ENCODE assay signal across 8 cellular contexts in the genomic region with DNA sequence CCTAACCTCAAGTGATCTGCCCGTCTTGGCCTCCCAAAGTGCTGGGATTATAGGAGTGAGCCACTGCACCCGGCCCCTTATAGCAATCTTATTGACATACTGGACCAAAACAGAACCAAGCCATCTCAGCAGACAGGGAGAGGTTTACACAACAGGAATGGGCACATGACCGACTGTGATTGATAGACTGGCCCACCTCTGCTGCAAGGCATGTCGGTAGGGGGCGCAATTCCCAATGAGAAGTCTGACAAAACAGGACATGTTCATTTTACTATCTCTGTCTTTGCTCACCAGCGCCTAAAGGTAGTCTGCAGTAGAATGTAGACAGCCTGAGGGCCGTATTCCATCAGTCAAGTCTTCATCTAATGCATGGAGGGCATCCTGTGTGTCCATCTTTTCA. TPM values are rescaled to one million over a fixed set of nuclear protein-coding genes. Genes with fewer than 3 reads are reported as not detected.
DNase-seq lines count a peak whose midpoint lies in the region; ATAC-seq, FAIRE-seq and TF ChIP-seq lines count a peak whose summit lies in the region.

No MANE protein-coding gene starts in this region.

- no peaks in the 10 kb centered on the region for H3K36me3 Mint-ChIP-seq in natural killer cell
- H3K36me3 Mint-ChIP-seq in natural killer cell treated with Interleukin-12 subunit alpha and Interleukin-12 subunit beta and Interleukin-15 and Interleukin-18, amount 100 ng/mL, for 72 hours = no peaks in the 10 kb centered on the region
- no peaks in the 10 kb centered on the region for H3K36me3 Mint-ChIP-seq in activated CD8-positive, alpha-beta memory T cell treated with anti-CD3 and anti-CD28 coated beads, Interleukin-2, amount 10 ng/mL, durations not matched to agents 7 days and 5 days

- no peaks in the 10 kb centered on the region for H3K9me3 ChIP-seq in pancreas

- H3K27ac ChIP-seq in pancreas = no peak overlapping the region

- TF ChIP-seq CTCF in natural killer cell (IDR thresholded peaks at IDR 0.05) (peak; percentile 19), LNCAP (IDR thresholded peaks at IDR 0.05) (peak; percentile 58), pancreas (IDR thresholded peaks at IDR 0.05) (peak in 2 of 4 donors; percentile 14 to 22)

- DNase-seq in natural killer cell (no peak), iris pigment epithelial cell (ENCODE audit: low read depth) (peak; percentile 32), pancreas (no peak)
- no peak for DNase-seq in natural killer cell treated with Interleukin-12 subunit alpha and Interleukin-12 subunit beta and Interleukin-15 and Interleukin-18, amount 100 ng/mL, for 72 hours (ENCODE audit: low spot score)
- peak; percentile 54 for DNase-seq in activated CD8-positive, alpha-beta memory T cell treated with anti-CD3 and anti-CD28 coated beads, Interleukin-2, amount 10 ng/mL, durations not matched to agents 7 days and 5 days

- ATAC-seq in natural killer cell = no peak
- ATAC-seq in natural killer cell treated with Interleukin-12 subunit alpha and Interleukin-12 subunit beta and Interleukin-15 and Interleukin-18, amount 100 ng/mL, for 72 hours = no peak
- no peak for ATAC-seq in activated CD8-positive, alpha-beta memory T cell treated with anti-CD3 and anti-CD28 coated beads, Interleukin-2, amount 10 ng/mL, durations not matched to agents 7 days and 5 days
- ATAC-seq in pancreas = no peak
- ATAC-seq in HG02610 (IDR thresholded peaks at IDR 0.05; ENCODE audit: unreplicated experiment) = no peak
- ATAC-seq in GM19463 (IDR thresholded peaks at IDR 0.05; ENCODE audit: unreplicated experiment) = no peak

- H3K27me3 Mint-ChIP-seq in natural killer cell (ENCODE audit: low read depth in 2 of 2) = peaks cover 41 to 59% of the 10 kb centered on the region in 2 donors
- H3K27me3 Mint-ChIP-seq in natural killer cell treated with Interleukin-12 subunit alpha and Interleukin-12 subunit beta and Interleukin-15 and Interleukin-18, amount 100 ng/mL, for 72 hours = peaks cover 7 to 29% of the 10 kb centered on the region in 2 donors
- H3K27me3 Mint-ChIP-seq in activated CD8-positive, alpha-beta memory T cell treated with anti-CD3 and anti-CD28 coated beads, Interleukin-2, amount 10 ng/mL, durations not matched to agents 7 days and 5 days = peaks cover 82% of the 10 kb centered on the region

- intact Hi-C loops in natural killer cell (cut with micrococcal nuclease) = no loop called here
- intact Hi-C loops in pancreas (cut with DNase I) = no loop called here

- no peak overlapping the region for H3K4me3 ChIP-seq in pancreas

- H3K27me3 ChIP-seq in pancreas = no peaks in the 10 kb centered on the region

- H3K27ac Mint-ChIP-seq in natural killer cell = no peak overlapping the region
- no peak overlapping the region for H3K27ac Mint-ChIP-seq in natural killer cell treated with Interleukin-12 subunit alpha and Interleukin-12 subunit beta and Interleukin-15 and Interleukin-18, amount 100 ng/mL, for 72 hours
- no peak overlapping the region for H3K27ac Mint-ChIP-seq in activated CD8-positive, alpha-beta memory T cell treated with anti-CD3 and anti-CD28 coated beads, Interleukin-2, amount 10 ng/mL, durations not matched to agents 7 days and 5 days

- no peak overlapping the region for H3K4me3 Mint-ChIP-seq in natural killer cell
- no peak overlapping the region for H3K4me3 Mint-ChIP-seq in natural killer cell treated with Interleukin-12 subunit alpha and Interleukin-12 subunit beta and Interleukin-15 and Interleukin-18, amount 100 ng/mL, for 72 hours
- no peak overlapping the region for H3K4me3 Mint-ChIP-seq in activated CD8-positive, alpha-beta memory T cell treated with anti-CD3 and anti-CD28 coated beads, Interleukin-2, amount 10 ng/mL, durations not matched to agents 7 days and 5 days

- no peak for FAIRE-seq in pancreas (lab: Jason Lieb, UNC)

- H3K4me1 Mint-ChIP-seq in natural killer cell = no peaks in the 10 kb centered on the region
- H3K4me1 Mint-ChIP-seq in natural killer cell treated with Interleukin-12 subunit alpha and Interleukin-12 subunit beta and Interleukin-15 and Interleukin-18, amount 100 ng/mL, for 72 hours (ENCODE audit: low read depth in 2 of 2) = no peaks in the 10 kb centered on the region
- H3K4me1 Mint-ChIP-seq in activated CD8-positive, alpha-beta memory T cell treated with anti-CD3 and anti-CD28 coated beads, Interleukin-2, amount 10 ng/mL, durations not matched to agents 7 days and 5 days = no peaks in the 10 kb centered on the region

- WGBS in pancreas, 2 donors = 68 to 73% methylated on average over 7 of the region's 7 CpGs

- H3K9me3 Mint-ChIP-seq in natural killer cell = no peaks in the 10 kb centered on the region
- no peaks in the 10 kb centered on the region for H3K9me3 Mint-ChIP-seq in natural killer cell treated with Interleukin-12 subunit alpha and Interleukin-12 subunit beta and Interleukin-15 and Interleukin-18, amount 100 ng/mL, for 72 hours
- no peaks in the 10 kb centered on the region for H3K9me3 Mint-ChIP-seq in activated CD8-positive, alpha-beta memory T cell treated with anti-CD3 and anti-CD28 coated beads, Interleukin-2, amount 10 ng/mL, durations not matched to agents 7 days and 5 days (ENCODE audit: low read depth)

- H3K4me1 ChIP-seq in pancreas = no peaks in the 10 kb centered on the region

- H3K36me3 ChIP-seq in pancreas = no peaks in the 10 kb centered on the region

- CTCF ChIA-PET in activated CD8-positive, alpha-beta memory T cell treated with anti-CD3 and anti-CD28 coated beads, Interleukin-2, amount 10 ng/mL, durations not matched to agents 7 days and 5 days (lab: Charles Lee) = interaction anchor here (0.7 to 1.8 kb wide), 4 partner anchors 9 to 521 kb away, joined by 3 to 5 read pairs (median 4); no protein-coding TSS in a partner anchor

RNA-seq across cellular contexts. Expression of a gene that starts 2.0 kb away (rescaled TPM):
- not detected for total RNA-seq in natural killer cell
- not detected for total RNA-seq in natural killer cell treated with Interleukin-12 subunit alpha and Interleukin-12 subunit beta and Interleukin-15 and Interleukin-18, amount 100 ng/mL, for 72 hours
- not detected for total RNA-seq in activated CD8-positive, alpha-beta memory T cell treated with anti-CD3 and anti-CD28 coated beads, Interleukin-2, amount 10 ng/mL, durations not matched to agents 7 days and 5 days
- 1 to 10 TPM; 3.0 to 5.6 (median 3.5) TPM for total RNA-seq in pancreas
- 1 to 10 TPM; 6.7 to 8.1 TPM for polyA plus RNA-seq in pancreas

Comparison
In these comparisons a context has a peak if more than half of its experiments do, and no peak if none do; other contexts are left out.
1. DNase-seq: peak in activated CD8-positive, alpha-beta memory T cell treated with anti-CD3 and anti-CD28 coated beads, Interleukin-2, amount 10 ng/mL, durations not matched to agents 7 days and 5 days (single experiment) and iris pigment epithelial cell (single experiment); none in natural killer cell (single experiment), natural killer cell treated with Interleukin-12 subunit alpha and Interleukin-12 subunit beta and Interleukin-15 and Interleukin-18, amount 100 ng/mL, for 72 hours (single experiment) and pancreas (0 of 6).